ENCODE assay signal across 1 cellular context in genomic region chr13:28145049-28145448, GRCh38.
TF ChIP-seq lines count a peak whose summit lies in the region.

No MANE protein-coding gene starts in this region.

TF ChIP-seq in HepG2, 621 proteins besides CTCF, POLR2A, EP300 and RAD21 (continued from another document):
- TF ChIP-seq DNMT1 (CRISPR knock-in tag; IDR thresholded peaks at IDR 0.05) (no peak), FLYWCH1 (CRISPR knock-in tag; IDR thresholded peaks at IDR 0.05) (no peak), IKZF5 (CRISPR knock-in tag; IDR thresholded peaks at IDR 0.05) (no peak), ZNF230 (CRISPR knock-in tag; IDR thresholded peaks at IDR 0.05) (no peak), SRSF9 (IDR thresholded peaks at IDR 0.05; ENCODE audit: borderline replicate concordance, insufficient read depth, low read depth, low read length, poor library complexity, severe bottlenecking) (no peak), MAFK (conservative IDR thresholded peaks at IDR 0.05 in 1 of 2, IDR thresholded peaks at IDR 0.05 in 1 of 2; ENCODE audit: low read length in 2 of 2) (no peak), SOX5 (CRISPR knock-in tag; IDR thresholded peaks at IDR 0.05; ENCODE audit: borderline replicate concordance) (peak; percentile 54; the same call in 1 of the 2 replicates), ZNF598 (CRISPR knock-in tag; IDR thresholded peaks at IDR 0.05; ENCODE audit: borderline replicate concordance) (no peak), ZNF34 (CRISPR knock-in tag; IDR thresholded peaks at IDR 0.05; ENCODE audit: borderline replicate concordance) (no peak), CEBPG (CRISPR knock-in tag; IDR thresholded peaks at IDR 0.05) (peak; percentile 42; the same call in 1 of the 2 replicates), ZSCAN9 (CRISPR knock-in tag; IDR thresholded peaks at IDR 0.05; ENCODE audit: borderline replicate concordance) (no peak)
